ENCODE assay signal across 17 cellular contexts in genomic region chr16:67750466-67750865, GRCh38. TPM values are rescaled to one million over a fixed set of nuclear protein-coding genes. Genes with fewer than 3 reads are reported as not detected.
DNase-seq lines count a peak whose midpoint lies in the region; ATAC-seq and TF ChIP-seq lines count a peak whose summit lies in the region.
"Had no signal": no experiment of that assay in that cellular context is flagged by ENCODE, and none has a peak within 500 bp of the region (broad histone marks: within the 10 kb centered on the region; RNA-seq: fewer than 3 reads in every experiment).

No MANE protein-coding gene starts in this region.

- peaks cover 2% of the 10 kb centered on the region for H3K36me3 Mint-ChIP-seq in T-helper 17 cell (ENCODE audit: low read depth)
- peaks cover 3% of the 10 kb centered on the region for H3K36me3 Mint-ChIP-seq in osteocyte (ENCODE audit: unreplicated experiment)

- no peaks in the 10 kb centered on the region for H3K27me3 ChIP-seq in tibial artery

- peaks cover 0 to 20% (median 9%) of the 10 kb centered on the region in 3 donors for H3K36me3 ChIP-seq in tibial artery

- ATAC-seq in GM19324 (IDR thresholded peaks at IDR 0.05; ENCODE audit: low FRiP score, unreplicated experiment) (peak; percentile 80), HG02763 (IDR thresholded peaks at IDR 0.05; ENCODE audit: unreplicated experiment) (peak; percentile 79), T-helper 17 cell (no peak), HG02759 (IDR thresholded peaks at IDR 0.05; ENCODE audit: unreplicated experiment) (no peak)
- ATAC-seq: left cardiac atrium had no signal

- H3K9me3 Mint-ChIP-seq in osteocyte (ENCODE audit: unreplicated experiment) = no peaks in the 10 kb centered on the region
- H3K9me3 Mint-ChIP-seq: activated naive CD8-positive, alpha-beta T cell treated with anti-CD3 and anti-CD28 coated beads, Interleukin-2, amount 10 ng/mL, durations not matched to agents 7 days and 5 days; central memory CD8-positive, alpha-beta T cell had no signal

- DNase-seq in GM12864 (ENCODE audit: low read depth) = peak; percentile 31
- no peak for DNase-seq in T-helper 17 cell
- DNase-seq in osteocyte (ENCODE audit: extremely low spot score, unreplicated experiment) = no peak
- no peak for DNase-seq in AG08396 (ENCODE audit: low spot score)
- DNase-seq in tibial artery = no peak
- DNase-seq: activated naive CD8-positive, alpha-beta T cell treated with anti-CD3 and anti-CD28 coated beads, Interleukin-2, amount 10 ng/mL, durations not matched to agents 7 days and 5 days; DMS53; HCEC 1CT; left cardiac atrium; NCI-H2107; stimulated activated CD4-positive, alpha-beta T cell treated with anti-CD3 and anti-CD28 coated beads, Interleukin-2, amount 100 ng/mL, for 24 hours; stimulated activated naive CD4-positive, alpha-beta T cell; WERI-Rb-1 had no signal

- no peak for TF ChIP-seq CTCF in GM12864 (IDR thresholded peaks at IDR 0.05; ENCODE audit: low read depth, low read length, missing control alignments)
- TF ChIP-seq CTCF in osteocyte (IDR thresholded peaks at IDR 0.05) = no peak
- no peak for TF ChIP-seq CTCF in tibial artery (IDR thresholded peaks at IDR 0.05)

- H3K4me1 Mint-ChIP-seq in T-helper 17 cell (peaks cover 7% of the 10 kb centered on the region), osteocyte (ENCODE audit: unreplicated experiment) (no peaks in the 10 kb centered on the region)
- H3K4me1 Mint-ChIP-seq: activated naive CD8-positive, alpha-beta T cell treated with anti-CD3 and anti-CD28 coated beads, Interleukin-2, amount 10 ng/mL, durations not matched to agents 7 days and 5 days had no signal

- no peaks in the 10 kb centered on the region for H3K4me1 ChIP-seq in tibial artery

- no peak overlapping the region for H3K4me3 ChIP-seq in GM12864 (ENCODE audit: low read depth, low read length)
- no peak overlapping the region for H3K4me3 ChIP-seq in tibial artery

- no peak overlapping the region for H3K27ac ChIP-seq in tibial artery
- H3K27ac ChIP-seq: WERI-Rb-1 had no signal

- H3K27me3 Mint-ChIP-seq in T-helper 17 cell = no peaks in the 10 kb centered on the region
- H3K27me3 Mint-ChIP-seq in osteocyte (ENCODE audit: unreplicated experiment) = no peaks in the 10 kb centered on the region
- H3K27me3 Mint-ChIP-seq: activated naive CD8-positive, alpha-beta T cell treated with anti-CD3 and anti-CD28 coated beads, Interleukin-2, amount 10 ng/mL, durations not matched to agents 7 days and 5 days; central memory CD8-positive, alpha-beta T cell had no signal

- H3K9me3 ChIP-seq in T-helper 17 cell (ENCODE audit: control insufficient read depth, low read length, poor library complexity, severe bottlenecking) (no peaks in the 10 kb centered on the region), tibial artery (no peaks in the 10 kb centered on the region)

- intact Hi-C loops in tibial artery (cut with DNase I; ENCODE audit: low total_unique reads) = no loop called here

- H3K4me3 Mint-ChIP-seq in T-helper 17 cell = no peak overlapping the region
- no peak overlapping the region for H3K4me3 Mint-ChIP-seq in osteocyte (ENCODE audit: unreplicated experiment)
- H3K4me3 Mint-ChIP-seq: activated naive CD8-positive, alpha-beta T cell treated with anti-CD3 and anti-CD28 coated beads, Interleukin-2, amount 10 ng/mL, durations not matched to agents 7 days and 5 days; central memory CD8-positive, alpha-beta T cell had no signal

- H3K27ac Mint-ChIP-seq in T-helper 17 cell (peak overlapping the region; percentile 62), osteocyte (ENCODE audit: unreplicated experiment) (no peak overlapping the region)
- H3K27ac Mint-ChIP-seq: activated naive CD8-positive, alpha-beta T cell treated with anti-CD3 and anti-CD28 coated beads, Interleukin-2, amount 10 ng/mL, durations not matched to agents 7 days and 5 days had no signal

RNA-seq across cellular contexts. Expression of gene GFOD2, which starts 31.4 kb away (rescaled TPM):
- total RNA-seq in T-helper 17 cell = 10 to 100 TPM; 11.7 to 14.7 TPM
- total RNA-seq in osteocyte = 21.9 and 22.2 TPM in 2 replicates

RNA-seq across cellular contexts. Expression of gene RANBP10, which starts 55.9 kb away (rescaled TPM):
- total RNA-seq in T-helper 17 cell (10 to 100 TPM; 29.8 to 30.4 TPM), osteocyte (18.9 and 19.5 TPM in 2 replicates)

RNA-seq across cellular contexts. Expression of gene TSNAXIP1, which starts 56.2 kb away (rescaled TPM):
- total RNA-seq in T-helper 17 cell (under 1 TPM; 0.62 to 0.63 TPM), osteocyte (3.6 and 4.1 TPM in 2 replicates)

Comparison
In these comparisons a context has a peak if more than half of its experiments do, and no peak if none do; other contexts are left out.
1. ATAC-seq: peak in GM19324 (single experiment) and HG02763 (single experiment); none in T-helper 17 cell (single experiment) and HG02759 (single experiment).